Comparison of ENCODE assay signal across 12 cellular contexts in the genomic region with DNA sequence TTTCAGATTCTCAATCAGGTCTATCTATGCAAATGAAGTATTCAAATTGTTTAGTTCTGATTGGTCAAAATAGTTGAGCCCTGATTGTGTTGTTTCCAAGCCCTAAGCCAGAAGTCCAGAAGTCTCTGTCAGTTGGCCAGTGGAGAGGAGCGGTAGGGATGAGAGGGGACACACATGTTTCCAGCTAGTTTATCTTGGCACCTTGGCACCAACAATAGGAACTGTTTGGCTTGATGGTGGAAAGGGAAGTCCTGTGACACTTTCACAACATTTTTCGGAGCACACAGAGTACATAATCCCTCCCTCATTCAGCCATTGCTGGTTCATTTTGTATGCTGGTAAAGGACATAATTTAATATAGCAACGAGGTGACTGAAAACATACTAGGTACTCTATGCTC.
DNase-seq lines count a peak whose midpoint lies in the region; ATAC-seq, FAIRE-seq and TF ChIP-seq lines count a peak whose summit lies in the region.
"Had no signal": no experiment of that assay in that cellular context is flagged by ENCODE, and none has a peak within 500 bp of the region (broad histone marks: within the 10 kb centered on the region; RNA-seq: fewer than 3 reads in every experiment).

No MANE protein-coding gene starts in this region.

- in situ Hi-C loops in HepG2 (cut with HindIII; ENCODE audit: extremely low pct_ligation_motif_present, low pct_unique_long_range_greater_than_20kb): no loop called here

- TF ChIP-seq EP300 in HepG2 (IDR thresholded peaks at IDR 0.05; ENCODE audit: low read depth in 2 of 2, low read length in 2 of 2) (no peak), HepG2 (CRISPR knock-in tag; IDR thresholded peaks at IDR 0.05; ENCODE audit: borderline replicate concordance) (no peak)

- no peak for TF ChIP-seq POLR2A in HepG2 (IDR thresholded peaks at IDR 0.05; ENCODE audit: insufficient read depth in 1 of 2, low read depth in 2 of 2, low read length in 2 of 2)

- POLR2A ChIA-PET in HepG2 (lab: Yijun Ruan, JAX): no interaction called here

- no peak for ATAC-seq in HepG2
- ATAC-seq in left lobe of liver: peak; percentile 97
- ATAC-seq: CD8-positive, alpha-beta T cell had no signal

- no peaks in the 10 kb centered on the region for H3K4me1 ChIP-seq in liver (ENCODE audit: control insufficient read depth in 4 of 4, insufficient read depth in 4 of 4, low read length in 3 of 4)
- no peaks in the 10 kb centered on the region for H3K4me1 ChIP-seq in HepG2 (ENCODE audit: insufficient read depth, low read length)
- H3K4me1 ChIP-seq: BLaER1 treated with 17β-estradiol and CSF1 and Interleukin-3, amounts not matched to agents 10 nM and 100 nM had no signal

- no peak for FAIRE-seq in HepG2 (lab: Jason Lieb, UNC)

- intact Hi-C loops in HepG2 (cut with micrococcal nuclease; ENCODE audit: unreplicated experiment): no loop called here

- no peaks in the 10 kb centered on the region for H3K27me3 ChIP-seq in liver (ENCODE audit: control insufficient read depth in 4 of 4, insufficient read depth in 4 of 4, low read length in 3 of 4)
- H3K27me3 ChIP-seq in HepG2 (ENCODE audit: control insufficient read depth in 1 of 2, insufficient read depth in 2 of 2, low read length in 2 of 2): no peaks in the 10 kb centered on the region
- H3K27me3 ChIP-seq: BLaER1 treated with 17β-estradiol and CSF1 and Interleukin-3, amounts not matched to agents 10 nM and 100 nM had no signal

- CTCF ChIA-PET in HepG2 (lab: Yijun Ruan, JAX; ENCODE audit: low intra/inter-chr PET ratio, low total read pairs): no interaction called here

- H3K4me3 ChIP-seq in liver (ENCODE audit: low read depth in 1 of 3, low read length in 3 of 3): peak overlapping the region in 1 of 3 donors; percentile 44
- no peak overlapping the region for H3K4me3 ChIP-seq in HepG2 (replicated peaks in 1 of 3; ENCODE audit: insufficient read depth in 1 of 3, low read depth in 2 of 3, low read length in 3 of 3)
- H3K4me3 ChIP-seq: BLaER1 treated with 17β-estradiol and CSF1 and Interleukin-3, amounts not matched to agents 10 nM and 100 nM; HAP-1 had no signal

- DNase-seq in HepG2 (ENCODE audit: low spot score) (no peak), dermis microvascular lymphatic vessel endothelial cell (ENCODE audit: low read depth in 2 of 2) (peak; percentile 79 to 98), left lobe of liver (ENCODE audit: low spot score) (peak; percentile 64), NCI-H1436 treated with DMSO at 0.1 percent for 48 hours (lab: John Stamatoyannopoulos, UW) (no peak), NCI-H2081 treated with DMSO at 0.1 percent for 48 hours (lab: John Stamatoyannopoulos, UW) (no peak)
- DNase-seq: Calu3; CD8-positive, alpha-beta T cell; DMS79 treated with DMSO at 0.1 percent for 48 hours; GF-D8 had no signal

- no peak overlapping the region for H3K4me2 ChIP-seq in HepG2 (ENCODE audit: low read depth, low read length)
- H3K4me2 ChIP-seq: BLaER1 treated with 17β-estradiol and CSF1 and Interleukin-3, amounts not matched to agents 10 nM and 100 nM had no signal

- TF ChIP-seq RAD21 in liver (IDR thresholded peaks at IDR 0.05): peak; percentile 37 to 51
- TF ChIP-seq RAD21 in HepG2 (CRISPR knock-in tag; IDR thresholded peaks at IDR 0.05): no peak

- H3K36me3 ChIP-seq in liver (ENCODE audit: control insufficient read depth in 4 of 4, insufficient read depth in 3 of 4, low read depth in 1 of 4, low read length in 3 of 4) (no peaks in the 10 kb centered on the region), HepG2 (replicated peaks in 1 of 2; ENCODE audit: control insufficient read depth in 1 of 2, insufficient read depth in 2 of 2, low read length in 2 of 2) (no peaks in the 10 kb centered on the region)
- H3K36me3 ChIP-seq: BLaER1 treated with 17β-estradiol and CSF1 and Interleukin-3, amounts not matched to agents 10 nM and 100 nM; HAP-1 had no signal

- WGBS in liver: 44% methylated on average over 3 of the region's 3 CpGs
- 32% methylated on average over 3 of the region's 3 CpGs for whole genome bisulfite sequencing in HepG2 (ENCODE audit: low lambda C conversion rate)

- H3K9me3 ChIP-seq in liver (ENCODE audit: control insufficient read depth in 4 of 4, low read length in 3 of 4) (no peaks in the 10 kb centered on the region), HepG2 (ENCODE audit: low read length) (peaks cover 27% of the 10 kb centered on the region)
- H3K9me3 ChIP-seq: HAP-1 had no signal

- no peak overlapping the region for H2AFZ ChIP-seq in HepG2 (ENCODE audit: low read length)

- no peaks in the 10 kb centered on the region for H3K79me2 ChIP-seq in HepG2 (ENCODE audit: insufficient read depth, low read length)

- H3K9ac ChIP-seq in liver (ENCODE audit: low read depth in 1 of 2, low read length in 2 of 2) (no peak overlapping the region), HepG2 (ENCODE audit: insufficient read depth, low read depth, low read length) (no peak overlapping the region)
- H3K9ac ChIP-seq: BLaER1 treated with 17β-estradiol and CSF1 and Interleukin-3, amounts not matched to agents 10 nM and 100 nM had no signal

- H3K27ac ChIP-seq in liver (ENCODE audit: low read depth in 1 of 2, low read length in 2 of 2) (no peak overlapping the region), HepG2 (ENCODE audit: extremely low read length, insufficient read depth, low read length) (no peak overlapping the region)
- H3K27ac ChIP-seq: BLaER1 treated with 17β-estradiol and CSF1 and Interleukin-3, amounts not matched to agents 10 nM and 100 nM had no signal

- TF ChIP-seq CTCF in liver (IDR thresholded peaks at IDR 0.05; ENCODE audit: low read depth, low read length, missing input control) (no peak), HepG2 (CRISPR knock-in tag; IDR thresholded peaks at IDR 0.05) (no peak)

- no TSS peak for BruUV-seq in HepG2 (replicated peaks; lab: Mats Ljungman, UMichigan)

- H4K20me1 ChIP-seq in HepG2 (ENCODE audit: insufficient read depth, low read length): no peaks in the 10 kb centered on the region
- H4K20me1 ChIP-seq: BLaER1 treated with 17β-estradiol and CSF1 and Interleukin-3, amounts not matched to agents 10 nM and 100 nM had no signal

TF ChIP-seq in liver, 16 proteins besides CTCF, POLR2A, EP300 and RAD21 (continues in another document):
- TF ChIP-seq, protein P1, sequence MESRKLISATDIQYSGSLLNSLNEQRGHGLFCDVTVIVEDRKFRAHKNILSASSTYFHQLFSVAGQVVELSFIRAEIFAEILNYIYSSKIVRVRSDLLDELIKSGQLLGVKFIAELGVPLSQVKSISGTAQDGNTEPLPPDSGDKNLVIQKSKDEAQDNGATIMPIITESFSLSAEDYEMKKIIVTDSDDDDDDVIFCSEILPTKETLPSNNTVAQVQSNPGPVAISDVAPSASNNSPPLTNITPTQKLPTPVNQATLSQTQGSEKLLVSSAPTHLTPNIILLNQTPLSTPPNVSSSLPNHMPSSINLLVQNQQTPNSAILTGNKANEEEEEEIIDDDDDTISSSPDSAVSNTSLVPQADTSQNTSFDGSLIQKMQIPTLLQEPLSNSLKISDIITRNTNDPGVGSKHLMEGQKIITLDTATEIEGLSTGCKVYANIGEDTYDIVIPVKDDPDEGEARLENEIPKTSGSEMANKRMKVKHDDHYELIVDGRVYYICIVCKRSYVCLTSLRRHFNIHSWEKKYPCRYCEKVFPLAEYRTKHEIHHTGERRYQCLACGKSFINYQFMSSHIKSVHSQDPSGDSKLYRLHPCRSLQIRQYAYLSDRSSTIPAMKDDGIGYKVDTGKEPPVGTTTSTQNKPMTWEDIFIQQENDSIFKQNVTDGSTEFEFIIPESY (IDR thresholded peaks at IDR 0.05): peak; percentile 28
- TF ChIP-seq FOXA2 (IDR thresholded peaks at IDR 0.05): peak; percentile 55

TF ChIP-seq in HepG2, 621 proteins besides CTCF, POLR2A, EP300 and RAD21:
- TF ChIP-seq ZNF556 (CRISPR knock-in tag; IDR thresholded peaks at IDR 0.05; ENCODE audit: borderline replicate concordance) (no peak), MTA1 (CRISPR knock-in tag; IDR thresholded peaks at IDR 0.05; ENCODE audit: borderline replicate concordance) (no peak)
- TF ChIP-seq, protein P2, sequence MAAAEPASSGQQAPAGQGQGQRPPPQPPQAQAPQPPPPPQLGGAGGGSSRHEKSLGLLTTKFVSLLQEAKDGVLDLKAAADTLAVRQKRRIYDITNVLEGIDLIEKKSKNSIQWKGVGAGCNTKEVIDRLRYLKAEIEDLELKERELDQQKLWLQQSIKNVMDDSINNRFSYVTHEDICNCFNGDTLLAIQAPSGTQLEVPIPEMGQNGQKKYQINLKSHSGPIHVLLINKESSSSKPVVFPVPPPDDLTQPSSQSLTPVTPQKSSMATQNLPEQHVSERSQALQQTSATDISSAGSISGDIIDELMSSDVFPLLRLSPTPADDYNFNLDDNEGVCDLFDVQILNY (CRISPR knock-in tag; conservative IDR thresholded peaks at IDR 0.05): no peak
- TF ChIP-seq, protein P3, sequence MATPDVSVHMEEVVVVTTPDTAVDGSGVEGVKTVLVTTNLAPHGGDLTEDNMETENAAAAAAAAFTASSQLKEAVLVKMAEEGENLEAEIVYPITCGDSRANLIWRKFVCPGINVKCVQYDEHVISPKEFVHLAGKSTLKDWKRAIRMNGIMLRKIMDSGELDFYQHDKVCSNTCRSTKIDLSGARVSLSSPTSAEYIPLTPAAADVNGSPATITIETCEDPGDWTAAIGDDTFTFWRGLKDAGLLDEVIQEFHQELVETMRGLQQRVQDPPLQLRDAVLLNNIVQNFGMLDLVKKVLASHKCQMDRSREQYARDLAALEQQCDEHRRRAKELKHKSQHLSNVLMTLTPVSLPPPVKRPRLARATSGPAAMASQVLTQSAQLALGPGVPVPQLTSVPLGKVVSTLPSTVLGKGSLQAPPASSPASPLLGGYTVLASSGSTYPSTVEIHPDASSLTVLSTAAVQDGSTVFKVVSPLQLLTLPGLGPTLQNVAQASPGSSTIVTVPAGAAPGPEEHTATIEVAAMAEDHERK (CRISPR knock-in tag; IDR thresholded peaks at IDR 0.05; ENCODE audit: low read depth): no peak

Comparison
In these comparisons a context has a peak if more than half of its experiments do, and no peak if none do; other contexts are left out.
1. DNase-seq: peak in dermis microvascular lymphatic vessel endothelial cell (2 of 2) and left lobe of liver (single experiment); none in HepG2 (single experiment), NCI-H1436 treated with DMSO at 0.1 percent for 48 hours (single experiment) and NCI-H2081 treated with DMSO at 0.1 percent for 48 hours (single experiment).